ENCODE assay signal across 12 cellular contexts in the genomic region with DNA sequence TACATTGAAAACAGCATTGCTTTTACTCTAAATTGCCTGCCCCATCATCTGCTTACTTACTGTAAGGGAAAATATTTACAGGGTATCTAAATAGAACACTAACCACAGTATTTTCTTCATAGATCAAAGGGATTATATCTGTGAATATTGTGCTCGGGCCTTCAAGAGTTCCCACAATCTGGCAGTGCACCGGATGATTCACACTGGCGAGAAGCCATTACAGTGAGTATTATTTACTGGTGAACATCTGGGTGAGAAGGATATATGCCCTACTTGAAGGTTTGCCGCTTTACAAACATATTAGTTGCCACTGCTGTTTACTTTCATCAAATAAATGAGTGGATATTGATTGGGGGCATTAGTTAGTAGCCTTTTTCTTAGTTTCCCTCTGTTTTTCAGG. TPM values are rescaled to one million over a fixed set of nuclear protein-coding genes. Genes with fewer than 3 reads are reported as not detected.
A peak's percentile ranks its signal among the peaks of the same experiment; 100 is the strongest.
DNase-seq lines count a peak whose midpoint lies in the region; ATAC-seq and TF ChIP-seq lines count a peak whose summit lies in the region.
"Had no signal": no experiment of that assay in that cellular context is flagged by ENCODE, and none has a peak within 500 bp of the region (broad histone marks: within the 10 kb centered on the region; RNA-seq: fewer than 3 reads in every experiment).

No MANE protein-coding gene starts in this region.

- H3K27me3 ChIP-seq in heart right ventricle (no peaks in the 10 kb centered on the region), smooth muscle cell (ENCODE audit: low read depth) (no peaks in the 10 kb centered on the region)

- H4K20me1 ChIP-seq in smooth muscle cell (ENCODE audit: low read depth): no peaks in the 10 kb centered on the region

- H3K4me1 ChIP-seq in heart right ventricle: peaks cover 5 to 37% (median 21%) of the 10 kb centered on the region in 9 donors
- peaks cover 3% of the 10 kb centered on the region for H3K4me1 ChIP-seq in smooth muscle cell (ENCODE audit: low read depth)

- no peaks in the 10 kb centered on the region for H3K79me2 ChIP-seq in smooth muscle cell (ENCODE audit: low read depth)

- no peaks in the 10 kb centered on the region for H3K27me3 Mint-ChIP-seq in activated T-helper 17 cell treated with anti-CD3 and anti-CD28 coated beads, Interleukin-2, amount 50 U/mL, for 72 hours
- H3K27me3 Mint-ChIP-seq: activated naive CD8-positive, alpha-beta T cell treated with anti-CD3 and anti-CD28 coated beads, Interleukin-2, amount 10 ng/mL, durations not matched to agents 7 days and 5 days had no signal

- H3K27ac ChIP-seq in heart right ventricle: peak overlapping the region in 2 of 10 donors; percentile 5 to 68
- H3K27ac ChIP-seq in smooth muscle cell (ENCODE audit: low read depth): peak overlapping the region; percentile 78

- H3K4me2 ChIP-seq in smooth muscle cell: peak overlapping the region; percentile 41

- WGBS in heart right ventricle, 2 donors: 47 to 55% methylated on average over 4 of the region's 4 CpGs
- 22% methylated on average over 4 of the region's 4 CpGs for WGBS in smooth muscle cell (ENCODE audit: low lambda C conversion rate)

- peak overlapping the region; percentile 31 for H3K9ac ChIP-seq in smooth muscle cell (ENCODE audit: low read depth)

- H3K4me3 ChIP-seq in heart right ventricle (no peak overlapping the region), smooth muscle cell (no peak overlapping the region)

- peak overlapping the region; percentile 48 for H3K27ac Mint-ChIP-seq in activated T-helper 17 cell treated with anti-CD3 and anti-CD28 coated beads, Interleukin-2, amount 50 U/mL, for 72 hours
- H3K27ac Mint-ChIP-seq: activated naive CD8-positive, alpha-beta T cell treated with anti-CD3 and anti-CD28 coated beads, Interleukin-2, amount 10 ng/mL, durations not matched to agents 7 days and 5 days; nephron; WTC11 had no signal

- peaks cover 0 to 100% (median 65%) of the 10 kb centered on the region in 9 donors for H3K36me3 ChIP-seq in heart right ventricle
- peaks cover 18% of the 10 kb centered on the region for H3K36me3 ChIP-seq in smooth muscle cell (ENCODE audit: low read depth)

- peak; percentile 41 for DNase-seq in NCI-H2029 (lab: John Stamatoyannopoulos, UW)
- DNase-seq in NCI-H2029 treated with DMSO at 0.1 percent for 48 hours (lab: John Stamatoyannopoulos, UW): no peak
- peak in 1 of 2 donors; percentile 30 for DNase-seq in heart right ventricle
- no peak for DNase-seq in smooth muscle cell (lab: John Stamatoyannopoulos, UW; ENCODE audit: unreplicated experiment)
- DNase-seq in NCI-H1048 (lab: John Stamatoyannopoulos, UW): no peak
- DNase-seq in ureter (ENCODE audit: low spot score): no peak
- DNase-seq: activated naive CD8-positive, alpha-beta T cell treated with anti-CD3 and anti-CD28 coated beads, Interleukin-2, amount 10 ng/mL, durations not matched to agents 7 days and 5 days; head of caudate nucleus had no signal

- peaks cover 18% of the 10 kb centered on the region for H3K4me1 Mint-ChIP-seq in activated T-helper 17 cell treated with anti-CD3 and anti-CD28 coated beads, Interleukin-2, amount 50 U/mL, for 72 hours
- H3K4me1 Mint-ChIP-seq: nephron, WTC11 had no signal

- H3K36me3 Mint-ChIP-seq in activated T-helper 17 cell treated with anti-CD3 and anti-CD28 coated beads, Interleukin-2, amount 50 U/mL, for 72 hours (ENCODE audit: low read depth): peaks cover 100% of the 10 kb centered on the region

- TF ChIP-seq CTCF in heart right ventricle (IDR thresholded peaks at IDR 0.05): no peak
- TF ChIP-seq CTCF in smooth muscle cell (IDR thresholded peaks at IDR 0.05; ENCODE audit: borderline replicate concordance, insufficient read depth, poor library complexity, severe bottlenecking): no peak

- H2AFZ ChIP-seq in smooth muscle cell (ENCODE audit: low read depth): no peak overlapping the region

- intact Hi-C loops in heart right ventricle (cut with DNase I): loop anchor here in 2 of 10 donors (5.0 kb wide), 2 partner anchors 34 to 39 kb away; a partner anchor contains a TSS

- no peaks in the 10 kb centered on the region for H3K9me3 Mint-ChIP-seq in activated T-helper 17 cell treated with anti-CD3 and anti-CD28 coated beads, Interleukin-2, amount 50 U/mL, for 72 hours
- H3K9me3 Mint-ChIP-seq: activated naive CD8-positive, alpha-beta T cell treated with anti-CD3 and anti-CD28 coated beads, Interleukin-2, amount 10 ng/mL, durations not matched to agents 7 days and 5 days; nephron; WTC11 had no signal

- ATAC-seq in activated T-helper 17 cell treated with anti-CD3 and anti-CD28 coated beads, Interleukin-2, amount 50 U/mL, for 72 hours (replicated peaks): no peak
- peak in 6 of 8 donors; percentile 43 to 85 (median 52) for ATAC-seq in heart right ventricle
- no peak for ATAC-seq in HG02610 (IDR thresholded peaks at IDR 0.05; ENCODE audit: unreplicated experiment)
- ATAC-seq: WTC11 had no signal

- no peaks in the 10 kb centered on the region for H3F3A ChIP-seq in smooth muscle cell (ENCODE audit: low read depth)

- no peak overlapping the region for H3K4me3 Mint-ChIP-seq in activated T-helper 17 cell treated with anti-CD3 and anti-CD28 coated beads, Interleukin-2, amount 50 U/mL, for 72 hours
- H3K4me3 Mint-ChIP-seq: activated naive CD8-positive, alpha-beta T cell treated with anti-CD3 and anti-CD28 coated beads, Interleukin-2, amount 10 ng/mL, durations not matched to agents 7 days and 5 days; nephron; WTC11 had no signal

- H3K9me3 ChIP-seq in heart right ventricle (no peaks in the 10 kb centered on the region), smooth muscle cell (replicated peaks; ENCODE audit: low read depth) (no peaks in the 10 kb centered on the region)

RNA-seq across cellular contexts. Expression of a gene that starts 5.9 kb away (rescaled TPM):
- 1 to 10 TPM; 4.1 to 5.5 TPM for total RNA-seq in activated T-helper 17 cell treated with anti-CD3 and anti-CD28 coated beads, Interleukin-2, amount 50 U/mL, for 72 hours
- total RNA-seq in heart right ventricle (1 to 10 TPM in 8 of 10 donors, under 1 TPM in 2; 0.53 to 1.6 (median 1.2) TPM), smooth muscle cell (2.2 and 3.9 TPM in 2 replicates), ureter (1.8 TPM)
- polyA plus RNA-seq in heart right ventricle (under 1 TPM; 0.15 to 0.23 TPM), smooth muscle cell (0.45 and 0.66 TPM in 2 replicates)

RNA-seq across cellular contexts. Expression of a gene that starts 37.7 kb away (rescaled TPM):
- 10 to 100 TPM; 45.7 to 47.4 TPM for total RNA-seq in activated T-helper 17 cell treated with anti-CD3 and anti-CD28 coated beads, Interleukin-2, amount 50 U/mL, for 72 hours
- total RNA-seq in heart right ventricle (10 to 100 TPM; 53.9 to 69.7 (median 61.5) TPM), smooth muscle cell (43.0 and 47.4 TPM in 2 replicates), ureter (48.6 TPM)
- polyA plus RNA-seq in heart right ventricle (10 to 100 TPM; 11.4 to 15.9 TPM), smooth muscle cell (14.5 and 16.9 TPM in 2 replicates)

RNA-seq across cellular contexts. Expression of a gene that starts 40.9 kb away (rescaled TPM):
- total RNA-seq in activated T-helper 17 cell treated with anti-CD3 and anti-CD28 coated beads, Interleukin-2, amount 50 U/mL, for 72 hours: 100 to 1,000 TPM; 234 to 320 TPM
- total RNA-seq in heart right ventricle (10 to 100 TPM in 1 of 10 donors, 1 to 10 TPM in 9; 2.7 to 13.9 (median 4.7) TPM), smooth muscle cell (1.9 and 2.1 TPM in 2 replicates), ureter (14.7 TPM)
- polyA plus RNA-seq in heart right ventricle (1 to 10 TPM; 1.8 to 5.0 TPM), smooth muscle cell (2.7 and 4.0 TPM in 2 replicates)

Comparison
In these comparisons a context has a peak if more than half of its experiments do, and no peak if none do; other contexts are left out.
1. ATAC-seq: peak in heart right ventricle (6 of 8); none in activated T-helper 17 cell treated with anti-CD3 and anti-CD28 coated beads, Interleukin-2, amount 50 U/mL, for 72 hours (single experiment) and HG02610 (single experiment).
2. RNA of a gene that starts 40.9 kb away (total RNA-seq): 234 to 320 TPM in activated T-helper 17 cell treated with anti-CD3 and anti-CD28 coated beads, Interleukin-2, amount 50 U/mL, for 72 hours; 14.7 TPM in ureter (single experiment), 2.7 to 13.9 TPM in heart right ventricle and 1.9 to 2.1 TPM in smooth muscle cell; every median in the first group is over 10 times any median in the second.